Comparison of ENCODE assay signal across 1 cellular context in the genomic region with DNA sequence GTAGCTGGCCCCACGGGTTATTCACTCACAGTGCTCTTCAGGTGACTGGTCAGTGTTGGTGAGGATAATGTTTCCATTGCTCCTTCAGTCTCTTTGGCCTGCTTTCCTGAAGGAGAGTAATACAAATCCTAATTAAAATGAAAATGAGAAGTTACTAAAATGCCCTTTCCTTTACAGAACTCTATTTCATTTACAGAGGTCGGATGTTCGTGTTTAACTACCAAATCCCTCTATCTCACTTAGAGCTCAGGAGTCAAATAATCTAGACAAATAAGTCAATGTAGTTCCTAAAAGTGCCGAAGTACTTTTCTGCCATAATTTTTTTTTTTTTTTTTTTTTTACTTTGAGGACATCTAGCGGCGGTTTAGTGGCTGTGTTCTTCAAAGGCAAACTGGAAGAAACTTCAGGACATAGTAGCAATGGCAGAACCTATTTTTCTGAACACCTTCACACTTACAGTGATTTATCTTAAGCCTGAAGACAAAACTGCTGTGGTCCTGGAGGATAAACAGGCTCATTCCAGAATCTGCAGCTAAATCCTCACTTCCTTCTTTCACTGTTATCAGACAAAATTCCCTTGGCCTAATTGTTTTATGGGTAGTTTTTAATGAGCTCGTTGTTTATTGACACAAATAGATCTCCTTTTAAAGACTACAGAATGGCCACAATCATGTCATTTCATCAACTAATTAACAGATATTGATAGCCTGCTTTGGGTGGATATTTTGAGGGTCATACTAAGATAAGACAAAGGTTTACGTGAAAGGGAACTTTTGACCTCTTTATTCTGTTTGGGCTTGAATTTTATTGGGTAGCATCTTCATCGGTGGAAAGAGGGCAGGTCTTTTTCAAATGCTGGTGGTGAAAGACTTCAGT.
TF ChIP-seq lines count a peak whose summit lies in the region.

No MANE protein-coding gene starts in this region.

TF ChIP-seq in H1, 55 proteins besides CTCF, POLR2A, EP300 and RAD21:
- TF ChIP-seq ZNF274 (IDR thresholded peaks at IDR 0.05; ENCODE audit: borderline replicate concordance, extremely low read depth, low read length) = no peak
- TF ChIP-seq TAF7 (optimal IDR thresholded peaks at IDR 0.05; ENCODE audit: borderline replicate concordance, low read depth, low read length) = peak; percentile 13
